Comparison of ENCODE assay signal across 1 cellular context in the genomic region with DNA sequence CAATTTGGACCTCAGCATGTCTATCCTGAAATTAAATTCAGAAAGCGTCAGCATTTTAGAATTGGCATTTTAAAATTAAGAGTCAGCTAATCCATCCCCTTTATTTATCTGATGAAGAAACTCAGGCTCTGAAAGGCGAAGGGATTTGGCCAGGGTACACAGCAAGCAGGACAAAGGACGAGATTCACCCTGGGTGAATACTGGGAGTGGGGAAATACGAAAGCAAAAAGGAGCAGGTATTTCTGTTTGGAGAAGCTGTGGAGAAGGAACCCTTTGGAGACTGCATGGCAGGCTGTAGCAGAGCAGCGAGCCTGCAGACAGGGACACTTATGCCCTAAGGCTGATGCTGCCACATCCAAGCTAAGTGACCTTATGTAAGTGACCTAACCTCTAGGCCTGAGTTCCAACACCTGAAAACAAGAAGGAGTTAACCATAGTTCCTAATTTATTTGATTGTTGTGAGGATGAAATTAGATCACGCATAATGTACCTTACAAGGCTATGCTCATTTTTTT.
TF ChIP-seq lines count a peak whose summit lies in the region.

No MANE protein-coding gene starts in this region.

TF ChIP-seq in GM23338, 12 proteins besides CTCF, POLR2A, EP300 and RAD21 (continued from another document):
- TF ChIP-seq ZNF331 (CRISPR knock-in tag; IDR thresholded peaks at IDR 0.05; ENCODE audit: low read depth) (no peak), EZH2phosphoT487 (IDR thresholded peaks at IDR 0.05; ENCODE audit: unreplicated experiment) (no peak), CREB1 (CRISPR knock-in tag; IDR thresholded peaks at IDR 0.05; ENCODE audit: low read depth) (no peak)
